Comparison of ENCODE assay signal across 8 cellular contexts in the genomic region with DNA sequence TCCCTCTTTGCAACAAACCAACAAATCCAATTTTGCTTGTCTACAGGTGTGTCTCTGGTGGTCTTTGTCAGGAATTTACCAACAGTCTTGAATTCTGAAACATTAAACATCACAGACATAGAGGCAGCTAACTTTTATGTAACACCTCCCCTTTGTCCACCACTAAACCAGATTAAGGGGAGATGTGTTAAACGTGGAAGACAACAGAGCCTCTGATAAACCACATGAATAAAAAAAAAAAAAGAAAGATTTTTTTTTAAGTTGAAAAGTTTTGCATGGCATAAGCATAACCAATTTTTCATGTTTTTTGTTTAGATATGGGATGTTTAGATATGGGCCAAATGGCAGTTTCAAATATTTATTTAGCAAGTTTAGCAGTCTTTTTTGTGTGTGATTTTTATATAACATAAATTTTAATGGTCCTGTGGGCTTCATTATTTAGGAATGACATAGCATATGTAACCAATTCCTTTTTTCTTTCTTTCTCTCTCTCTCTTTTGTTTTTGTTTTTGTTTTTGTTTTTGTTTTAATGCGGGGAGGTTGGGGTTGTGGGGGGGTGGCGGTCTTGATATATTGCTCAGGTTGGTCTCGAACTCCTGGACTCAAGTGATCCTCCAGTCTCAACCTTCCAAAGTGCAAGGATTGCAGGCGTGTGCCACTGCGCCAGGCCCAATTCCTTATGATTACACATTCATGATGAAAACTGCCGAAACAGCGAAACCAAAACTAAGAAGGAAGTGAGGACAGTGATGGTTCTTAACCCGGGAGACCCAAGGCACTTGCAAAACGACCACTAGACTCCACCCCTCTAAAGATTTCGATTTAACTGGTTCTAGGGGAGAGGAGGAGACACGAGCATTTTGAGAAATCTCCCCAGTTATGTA.
DNase-seq lines count a peak whose midpoint lies in the region; ATAC-seq and FAIRE-seq lines count a peak whose summit lies in the region.

No MANE protein-coding gene starts in this region.

- ATAC-seq in HG02852 (IDR thresholded peaks at IDR 0.05; ENCODE audit: unreplicated experiment) (peak; percentile 38), naive B cell (ENCODE audit: low read depth in 2 of 2) (peak; percentile 86 to 87), GM21515 (IDR thresholded peaks at IDR 0.05; ENCODE audit: unreplicated experiment) (no peak)

- FAIRE-seq in G401.6 (lab: Jason Lieb, UNC) = peak; percentile 36

- H3K4me1 Mint-ChIP-seq in T-helper 2 cell treated with Interferon-gamma antibody and Interleukin-4, amounts not matched to agents 5 μg/mL and 100 μg/mL, for 36 hours (ENCODE audit: low read depth) = peaks cover 45% of the 10 kb centered on the region
- peaks cover 11 to 13% (median 11%) of the 10 kb centered on the region in 3 donors for H3K4me1 Mint-ChIP-seq in naive B cell

- no peaks in the 10 kb centered on the region for H3K9me3 Mint-ChIP-seq in T-helper 2 cell treated with Interferon-gamma antibody and Interleukin-4, amounts not matched to agents 5 μg/mL and 100 μg/mL, for 36 hours
- peaks cover 0 to 4% (median 0%) of the 10 kb centered on the region in 7 donors for H3K9me3 Mint-ChIP-seq in naive B cell

- DNase-seq in T-helper 2 cell treated with Interferon-gamma antibody and Interleukin-4, amounts not matched to agents 5 μg/mL and 100 μg/mL, for 36 hours (ENCODE audit: low spot score) = no peak
- DNase-seq in epithelial cell of prostate (ENCODE audit: low read depth, low spot score) (no peak), naive B cell (peak; percentile 64), NCI-H446 (lab: John Stamatoyannopoulos, UW) (no peak), AG08395 (ENCODE audit: low spot score) (no peak)

- peak overlapping the region; percentile 87 for H3K4me3 Mint-ChIP-seq in T-helper 2 cell treated with Interferon-gamma antibody and Interleukin-4, amounts not matched to agents 5 μg/mL and 100 μg/mL, for 36 hours
- H3K4me3 Mint-ChIP-seq in naive B cell = peak overlapping the region; percentile 89 to 98 (median 96)

- peak overlapping the region; percentile 79 for H3K27ac ChIP-seq in epithelial cell of prostate

- peak overlapping the region; percentile 93 for H3K27ac Mint-ChIP-seq in T-helper 2 cell treated with Interferon-gamma antibody and Interleukin-4, amounts not matched to agents 5 μg/mL and 100 μg/mL, for 36 hours
- peak overlapping the region; percentile 91 to 98 (median 94) for H3K27ac Mint-ChIP-seq in naive B cell

- no peaks in the 10 kb centered on the region for H3K36me3 Mint-ChIP-seq in T-helper 2 cell treated with Interferon-gamma antibody and Interleukin-4, amounts not matched to agents 5 μg/mL and 100 μg/mL, for 36 hours (ENCODE audit: low read depth)
- peaks cover 0 to 11% of the 10 kb centered on the region in 2 donors for H3K36me3 Mint-ChIP-seq in naive B cell

- no peaks in the 10 kb centered on the region for H3K27me3 Mint-ChIP-seq in T-helper 2 cell treated with Interferon-gamma antibody and Interleukin-4, amounts not matched to agents 5 μg/mL and 100 μg/mL, for 36 hours (ENCODE audit: low read depth)
- no peaks in the 10 kb centered on the region for H3K27me3 Mint-ChIP-seq in naive B cell
